22 cellular contexts compared by ENCODE assay signal in the genomic region with DNA sequence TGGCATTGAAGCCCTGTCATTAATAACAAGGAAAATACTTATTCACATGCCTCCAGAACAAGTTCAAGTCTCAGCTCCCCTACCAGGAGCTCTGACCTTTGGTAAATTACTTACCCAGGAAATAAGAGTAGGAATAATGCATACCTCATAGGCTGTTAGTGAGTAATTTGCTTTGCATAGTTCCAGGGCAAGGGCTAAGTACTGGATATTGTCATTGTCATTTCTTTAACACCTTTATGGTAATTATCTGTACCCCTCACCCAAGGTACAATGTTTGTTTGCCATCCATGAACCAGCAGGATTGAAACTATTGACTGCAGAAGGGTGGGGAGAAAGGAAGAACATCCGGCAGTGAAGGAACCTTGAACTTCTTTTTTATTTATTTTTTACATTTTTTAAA.
A peak's percentile ranks its signal among the peaks of the same experiment; 100 is the strongest.
DNase-seq lines count a peak whose midpoint lies in the region; FAIRE-seq and TF ChIP-seq lines count a peak whose summit lies in the region.
"Had no signal": no experiment of that assay in that cellular context is flagged by ENCODE, and none has a peak within 500 bp of the region (broad histone marks: within the 10 kb centered on the region; RNA-seq: fewer than 3 reads in every experiment).

No MANE protein-coding gene starts in this region.

- no peaks in the 10 kb centered on the region for H3K79me2 ChIP-seq in H9 (ENCODE audit: insufficient read depth, low read length)
- H3K79me2 ChIP-seq in H1 (ENCODE audit: control insufficient read depth in 1 of 2, insufficient read depth in 2 of 2, low read length in 2 of 2), result no peaks in the 10 kb centered on the region

- no peak for TF ChIP-seq CTCF in H9 (conservative IDR thresholded peaks at IDR 0.05)
- no peak for TF ChIP-seq CTCF in H1 (IDR thresholded peaks at IDR 0.05; ENCODE audit: control extremely low read depth in 1 of 3, insufficient read depth in 1 of 3, low read depth in 1 of 3, low read length in 3 of 3)

- no peak overlapping the region for H3K23ac ChIP-seq in H9 (ENCODE audit: insufficient read length, low read depth, low read length)
- H3K23ac ChIP-seq in H1 (ENCODE audit: insufficient read length), result no peak overlapping the region

- no peak for TF ChIP-seq POLR2A in H1 (IDR thresholded peaks at IDR 0.05; ENCODE audit: control extremely low read depth in 1 of 2, low read depth in 2 of 2, low read length in 2 of 2)

- H3K18ac ChIP-seq in H9 (ENCODE audit: insufficient read length, low read depth, low read length) (no peak overlapping the region), H1 (ENCODE audit: extremely low read depth, low read length) (0 out of 2 replicates have a peak overlapping the region, but pooled peaks have one; percentile 20)

- POLR2A ChIA-PET in H1 (lab: Charles Lee; ENCODE audit: partially characterized antibody), result no interaction called here

- DNase-seq in H9, result no peak
- DNase-seq in NCI-H146 treated with DMSO at 0.1 percent for 48 hours (lab: John Stamatoyannopoulos, UW; ENCODE audit: unreplicated experiment), result peak; percentile 93
- peak in 1 of 2 experiments; percentile 13 for DNase-seq in H1 (ENCODE audit: low read depth in 1 of 2, low spot score in 2 of 2)
- DNase-seq in iPS-NIHi7 (ENCODE audit: extremely low spot score), result peak; percentile 16
- DNase-seq in activated T-cell treated with anti-CD3 and anti-CD28 coated beads for 4 hours, result no peak
- DNase-seq in urothelium cell line (ENCODE audit: low spot score), result no peak
- no peak for DNase-seq in NCI-H1092 treated with DMSO at 0.1 percent for 48 hours (lab: John Stamatoyannopoulos, UW)
- DNase-seq in NOMO-1 (lab: John Stamatoyannopoulos, UW; ENCODE audit: unreplicated experiment in 2 of 2), result no peak
- DNase-seq: CD4-positive, CD25-positive, alpha-beta regulatory T cell; GOT3; Karpas-422; NCI-H1092; NCI-H1436; NCI-H1930; NCI-H2107; NCI-H446; NCI-H524 treated with DMSO at 0.1 percent for 48 hours; SJCRH30 had no signal

- H3K56ac ChIP-seq in H9 (ENCODE audit: insufficient read length, low read depth, low read length) (no peak overlapping the region), H1 (replicated peaks; ENCODE audit: insufficient read length, low read depth, low read length) (no peak overlapping the region)

- WGBS in H9 (ENCODE audit: extremely low coverage, insufficient read length, low lambda C conversion rate), result no CpG with 5 or more reads among the region's 1 CpG
- WGBS in H1 (ENCODE audit: extremely low coverage in 1 of 2, insufficient coverage in 1 of 2, insufficient read length in 1 of 2, insufficient replicate concordance in 2 of 2, low coverage in 1 of 2, low lambda C conversion rate in 2 of 2, missing lambda C conversion rate in 1 of 2), 2 experiments, result 91% methylated on average over 1 of the region's 1 CpG; no CpG with 5 or more reads in 1 of the 2 experiments

- TF ChIP-seq EP300 in H1 (IDR thresholded peaks at IDR 0.05; ENCODE audit: borderline replicate concordance in 1 of 2, low read depth in 2 of 2, low read length in 2 of 2), result no peak

- H3K9ac ChIP-seq in H9 (ENCODE audit: extremely low read depth, insufficient read length, low read length) (no peak overlapping the region), H1 (replicated peaks in 1 of 4; ENCODE audit: extremely low read depth in 1 of 4, low read depth in 3 of 4, low read length in 3 of 4) (no peak overlapping the region)
- H3K9ac ChIP-seq: BLaER1 had no signal

- FAIRE-seq in H1 (lab: Jason Lieb, UNC) (no peak), urothelium cell line (lab: Jason Lieb, UNC) (no peak)
- FAIRE-seq: A204.1, D721Med, HepG2 had no signal

- H2BK5ac ChIP-seq in H9 (ENCODE audit: insufficient read length, low read length), result no peak overlapping the region
- H2BK5ac ChIP-seq in H1 (ENCODE audit: low read depth, low read length), result peak overlapping the region; percentile 90; the same call in 1 of the 2 replicates

- H2AK5ac ChIP-seq in H9 (ENCODE audit: insufficient read length, low read length), result no peak overlapping the region
- H2AK5ac ChIP-seq in H1 (ENCODE audit: low read depth, low read length), result no peak overlapping the region

- CTCF ChIA-PET in H1 (lab: Charles Lee; ENCODE audit: partially characterized antibody), result interaction anchor here (1.0 kb wide), 1 partner anchor 20 kb away, joined by 3 read pairs; no protein-coding TSS in a partner anchor

- H3K79me1 ChIP-seq in H9 (ENCODE audit: insufficient read depth, low read depth, low read length, poor library complexity, severe bottlenecking) (no peaks in the 10 kb centered on the region), H1 (ENCODE audit: low read depth, low read length) (no peaks in the 10 kb centered on the region)

- H3K4me1 ChIP-seq in H9 (ENCODE audit: insufficient read depth, low read length) (peaks cover 14% of the 10 kb centered on the region), H1 (replicated peaks in 1 of 4; ENCODE audit: control insufficient read depth in 3 of 4, insufficient read depth in 4 of 4, low read length in 3 of 4) (peaks cover 0 to 18% (median 9%) of the 10 kb centered on the region in 4 experiments; a peak in 5 of 7 replicates)
- H3K4me1 ChIP-seq: BLaER1, SJCRH30 had no signal

- H4K5ac ChIP-seq in H9 (ENCODE audit: insufficient read length, low read depth, low read length) (no peak overlapping the region), H1 (ENCODE audit: insufficient read length, low read depth, low read length) (no peak overlapping the region)

- H3K36me3 ChIP-seq in H1 (ENCODE audit: control insufficient read depth in 2 of 4, insufficient read depth in 4 of 4, low read length in 3 of 4), result no peaks in the 10 kb centered on the region
- H3K36me3 ChIP-seq: BLaER1, SJCRH30 had no signal

- no peaks in the 10 kb centered on the region for H3K36me3 Mint-ChIP-seq in H9 (ENCODE audit: insufficient read depth in 1 of 3, low read depth in 3 of 3)
- H3K36me3 Mint-ChIP-seq: CD4-positive, CD25-positive, alpha-beta regulatory T cell had no signal

- H3K9me3 ChIP-seq in H9 (ENCODE audit: control insufficient read depth, low read depth, low read length) (no peaks in the 10 kb centered on the region), H1 (ENCODE audit: insufficient read depth in 2 of 2, low read depth in 1 of 2, low read length in 1 of 2) (no peaks in the 10 kb centered on the region)
- H3K9me3 ChIP-seq: BLaER1, SJCRH30 had no signal

- H3K27me3 ChIP-seq in H9 (ENCODE audit: insufficient read depth, low read length), result no peaks in the 10 kb centered on the region
- no peaks in the 10 kb centered on the region for H3K27me3 ChIP-seq in H1 (replicated peaks in 1 of 4; ENCODE audit: control insufficient read depth in 3 of 4, extremely low read depth in 1 of 4, insufficient read depth in 3 of 4, low read length in 3 of 4)
- H3K27me3 ChIP-seq: BLaER1, SJCRH30 had no signal

- H4K8ac ChIP-seq in H9 (replicated peaks; ENCODE audit: insufficient read length, low read depth, low read length) (no peak overlapping the region), H1 (ENCODE audit: extremely low read depth, insufficient read depth, low read length) (no peak overlapping the region)

- H2BK120ac ChIP-seq in H9 (ENCODE audit: low read depth, low read length, poor library complexity, severe bottlenecking) (no peak overlapping the region), H1 (replicated peaks; ENCODE audit: low read depth, low read length) (no peak overlapping the region)

- H3K27me3 Mint-ChIP-seq in H9 (ENCODE audit: low read depth), result no peaks in the 10 kb centered on the region
- H3K27me3 Mint-ChIP-seq: CD4-positive, CD25-positive, alpha-beta regulatory T cell had no signal

- no peak overlapping the region for H3K4ac ChIP-seq in H9 (ENCODE audit: low read depth, low read length)
- H3K4ac ChIP-seq in H1 (replicated peaks; ENCODE audit: insufficient read length, low read depth, low read length), result no peak overlapping the region

- H3K23me2 ChIP-seq in H9 (ENCODE audit: insufficient read length, low read depth, low read length, poor library complexity, severe bottlenecking) (no peaks in the 10 kb centered on the region), H1 (ENCODE audit: low read depth, low read length) (no peaks in the 10 kb centered on the region)

- H2BK15ac ChIP-seq in H9 (ENCODE audit: low read depth, low read length), result no peak overlapping the region
- H2BK15ac ChIP-seq in H1 (ENCODE audit: low read length), result no peak overlapping the region

- H2BK20ac ChIP-seq in H9 (ENCODE audit: low read depth, low read length, poor library complexity, severe bottlenecking), result no peak overlapping the region
- H2BK20ac ChIP-seq in H1 (ENCODE audit: low read length), result no peak overlapping the region

- no peak overlapping the region for H4K91ac ChIP-seq in H9 (ENCODE audit: insufficient read length, low read depth, low read length)
- H4K91ac ChIP-seq in H1 (replicated peaks; ENCODE audit: insufficient read length, low read length), result no peak overlapping the region

- no peak overlapping the region for H3T11ph ChIP-seq in H9 (ENCODE audit: low read length)

- H2AFZ ChIP-seq in H9 (ENCODE audit: low read length) (no peak overlapping the region), H1 (ENCODE audit: low read length) (no peak overlapping the region)

- peaks cover 33 to 40% of the 10 kb centered on the region in 2 experiments for H3K4me1 Mint-ChIP-seq in H9
- H3K4me1 Mint-ChIP-seq: CD4-positive, CD25-positive, alpha-beta regulatory T cell had no signal

- no peaks in the 10 kb centered on the region; a peak in 1 of 5 replicates for H3K9me3 Mint-ChIP-seq in H9

- no peaks in the 10 kb centered on the region for H4K20me1 ChIP-seq in H9 (ENCODE audit: control insufficient read depth, insufficient read depth, insufficient read length)
- H4K20me1 ChIP-seq in H1 (replicated peaks in 1 of 2; ENCODE audit: control insufficient read depth in 1 of 2, insufficient read depth in 2 of 2, low read length in 2 of 2), result no peaks in the 10 kb centered on the region
- H4K20me1 ChIP-seq: BLaER1 had no signal

- H3K4me2 ChIP-seq in H9 (ENCODE audit: insufficient read depth, insufficient read length, low read length) (peak overlapping the region; percentile 62), H1 (ENCODE audit: insufficient read depth in 1 of 2, low read depth in 2 of 2, low read length in 2 of 2) (peak overlapping the region; percentile 9 to 43; a peak in 3 of 4 replicates)
- H3K4me2 ChIP-seq: BLaER1 had no signal

- no peak for TF ChIP-seq RAD21 in H1 (IDR thresholded peaks at IDR 0.05 in 1 of 2, conservative IDR thresholded peaks at IDR 0.05 in 1 of 2; ENCODE audit: low read depth in 2 of 2, low read length in 2 of 2)

- H3K4me3 ChIP-seq in H1 (ENCODE audit: extremely low read depth in 1 of 4, insufficient read depth in 2 of 4, low read depth in 3 of 4, low read length in 4 of 4), result peak overlapping the region in 1 of 4 experiments; percentile 29; a peak in 1 of 8 replicates
- H3K4me3 ChIP-seq: BLaER1, SJCRH30 had no signal

- H3K27ac ChIP-seq in H9 (ENCODE audit: insufficient read length, low read depth, low read length) (peak overlapping the region; percentile 93), H1 (ENCODE audit: low read depth, low read length) (peak overlapping the region; percentile 18; the same call in 1 of the 2 replicates)
- H3K27ac ChIP-seq: BLaER1, SJCRH30 had no signal

- peak overlapping the region in 1 of 2 experiments; percentile 9; a peak in 2 of 5 replicates for H3K4me3 Mint-ChIP-seq in H9
- H3K4me3 Mint-ChIP-seq: CD4-positive, CD25-positive, alpha-beta regulatory T cell had no signal

- H3K14ac ChIP-seq in H9 (ENCODE audit: insufficient read depth, low read length), result no peak overlapping the region
- H3K14ac ChIP-seq in H1 (ENCODE audit: insufficient read length), result no peak overlapping the region

- no peak overlapping the region for H2BK12ac ChIP-seq in H9 (ENCODE audit: insufficient read length, low read depth, low read length)
- H2BK12ac ChIP-seq in H1 (ENCODE audit: low read depth, low read length), result 0 out of 2 replicates have a peak overlapping the region, but pooled peaks have one; percentile 18

- peak overlapping the region; percentile 65 to 98 (median 91); a peak in 6 of 7 replicates for H3K27ac Mint-ChIP-seq in H9
- H3K27ac Mint-ChIP-seq: CD4-positive, CD25-positive, alpha-beta regulatory T cell had no signal

Comparison
In these comparisons a context has a peak if more than half of its experiments do, and no peak if none do; other contexts are left out.
1. DNase-seq: peak in NCI-H146 treated with DMSO at 0.1 percent for 48 hours (single experiment) and iPS-NIHi7 (single experiment); none in H9 (single experiment), activated T-cell treated with anti-CD3 and anti-CD28 coated beads for 4 hours (single experiment), urothelium cell line (single experiment), NCI-H1092 treated with DMSO at 0.1 percent for 48 hours (single experiment) and NOMO-1 (0 of 2).